8 cellular contexts compared by ENCODE assay signal in genomic region chr11:108498046-108498815, GRCh38. TPM values are rescaled to one million over a fixed set of nuclear protein-coding genes. Genes with fewer than 3 reads are reported as not detected.
DNase-seq lines count a peak whose midpoint lies in the region; ATAC-seq and TF ChIP-seq lines count a peak whose summit lies in the region.

TSS of gene POGLUT3 (minus strand) at chr11:108498384. CDS start at chr11:108498366, 18 bp downstream.

- no peaks in the 10 kb centered on the region for H3K27me3 ChIP-seq in kidney epithelial cell (ENCODE audit: control insufficient read depth, insufficient read depth, low read length)

- H3K36me3 ChIP-seq in kidney epithelial cell (ENCODE audit: control insufficient read depth, insufficient read depth, low read length): no peaks in the 10 kb centered on the region

- no peak for TF ChIP-seq CTCF in choroid plexus epithelial cell (conservative IDR thresholded peaks at IDR 0.05; ENCODE audit: low read depth, low read length)
- no peak for TF ChIP-seq CTCF in kidney epithelial cell (IDR thresholded peaks at IDR 0.05; ENCODE audit: insufficient read depth, low read length, poor library complexity, severe bottlenecking)

- DNase-seq in NCI-H748 (lab: John Stamatoyannopoulos, UW; ENCODE audit: unreplicated experiment) (peak; percentile 65), NCI-H748 treated with DMSO at 0.1 percent for 48 hours (lab: John Stamatoyannopoulos, UW) (no peak), NCI-H2171 treated with DMSO at 0.1 percent for 48 hours (lab: John Stamatoyannopoulos, UW) (peak; percentile 56), choroid plexus epithelial cell (ENCODE audit: low read depth) (peak; percentile 51), kidney epithelial cell (ENCODE audit: low read depth) (no peak)
- peak; percentile 13 for DNase-seq in activated CD4-positive, alpha-beta T cell treated with anti-CD3 and anti-CD28 coated beads for 1 hour
- DNase-seq in stimulated activated CD4-positive, alpha-beta T cell treated with anti-CD3 and anti-CD28 coated beads, Interleukin-15, amount 100 ng/mL, for 1 hour (ENCODE audit: low read depth in 1 of 2, low spot score in 1 of 2): peak; percentile 8 to 18

- H3K4me3 ChIP-seq in choroid plexus epithelial cell (ENCODE audit: low read depth, low read length) (peak within 1 kb of the TSS; percentile 70), kidney epithelial cell (ENCODE audit: low read depth, low read length) (peak within 1 kb of the TSS; percentile 55)

- ATAC-seq in HG02884 (IDR thresholded peaks at IDR 0.05; ENCODE audit: unreplicated experiment): peak; percentile 48

RNA-seq across cellular contexts. Expression of gene POGLUT3, which starts in this region (rescaled TPM):
- total RNA-seq in kidney epithelial cell: 8.3 and 11.2 TPM in 2 replicates

Comparison
In these comparisons a context has a peak if more than half of its experiments do, and no peak if none do; other contexts are left out.
1. DNase-seq: peak in NCI-H748 (single experiment), NCI-H2171 treated with DMSO at 0.1 percent for 48 hours (single experiment), activated CD4-positive, alpha-beta T cell treated with anti-CD3 and anti-CD28 coated beads for 1 hour (single experiment), choroid plexus epithelial cell (single experiment) and stimulated activated CD4-positive, alpha-beta T cell treated with anti-CD3 and anti-CD28 coated beads, Interleukin-15, amount 100 ng/mL, for 1 hour (2 of 2); none in NCI-H748 treated with DMSO at 0.1 percent for 48 hours (single experiment) and kidney epithelial cell (single experiment).